19 cellular contexts compared by ENCODE assay signal in the genomic region with DNA sequence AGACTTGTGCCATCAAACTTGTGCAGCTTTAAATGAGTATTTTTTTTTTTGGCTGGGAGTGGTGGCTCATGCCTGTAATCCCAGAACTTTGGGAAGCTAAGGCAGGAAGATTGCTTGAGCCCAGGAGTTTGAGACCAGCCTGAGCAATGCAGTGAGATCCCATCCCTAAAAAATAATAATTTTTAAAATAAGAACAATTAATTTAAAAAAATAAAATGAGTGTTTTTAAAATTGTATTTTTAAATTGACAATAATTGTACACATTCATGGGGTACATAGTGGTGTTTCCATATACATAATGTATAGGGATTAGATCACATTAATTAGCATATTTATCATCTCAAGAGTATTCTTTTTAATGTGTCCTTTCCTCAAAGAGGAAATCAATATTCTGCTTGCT.
DNase-seq lines count a peak whose midpoint lies in the region; ATAC-seq and TF ChIP-seq lines count a peak whose summit lies in the region.
"Had no signal": no experiment of that assay in that cellular context is flagged by ENCODE, and none has a peak within 500 bp of the region (broad histone marks: within the 10 kb centered on the region; RNA-seq: fewer than 3 reads in every experiment).

No MANE protein-coding gene starts in this region.

- DNase-seq in WTC11 (ENCODE audit: low spot score) = no peak
- no peak for DNase-seq in endodermal cell
- DNase-seq in neuronal stem cell (ENCODE audit: low spot score) = no peak
- DNase-seq in tibial artery = no peak
- DNase-seq in midbrain (lab: John Stamatoyannopoulos, UW) = no peak
- no peak for DNase-seq in activated CD4-positive, alpha-beta T cell treated with anti-CD3 and anti-CD28 coated beads, Interleukin-2, amount 50 U/mL, for 1 hour
- DNase-seq in activated T-cell treated with anti-CD3 and anti-CD28 coated beads, Interleukin-2, amount 50 U/mL, for 48 hours = no peak
- DNase-seq: ACHN; CD4-positive, alpha-beta T cell; DND-41; H7; Kasumi-1; NCI-H1417; NCI-H187; NCI-H446; NCI-H526; Peyer's patch had no signal

- no peak overlapping the region for H2AFZ ChIP-seq in neuronal stem cell (ENCODE audit: low read length)

- CTCF ChIA-PET in WTC11 (lab: Charles Lee) = no interaction called here

- H3K36me3 ChIP-seq in endodermal cell (ENCODE audit: control insufficient read depth, insufficient read depth, low read length) (no peaks in the 10 kb centered on the region), neuronal stem cell (replicated peaks in 1 of 2; ENCODE audit: control insufficient read depth in 2 of 2, insufficient read depth in 2 of 2, low read length in 2 of 2) (no peaks in the 10 kb centered on the region), tibial artery (no peaks in the 10 kb centered on the region)
- H3K36me3 ChIP-seq: BLaER1, Peyer's patch had no signal

- no peak overlapping the region for H3K18ac ChIP-seq in neuronal stem cell (ENCODE audit: low read length)

- H2BK15ac ChIP-seq in neuronal stem cell (ENCODE audit: low read length) = no peak overlapping the region

- H3K27ac ChIP-seq in endodermal cell (ENCODE audit: low read depth, low read length) = peak overlapping the region; percentile 67
- peak overlapping the region; percentile 88 for H3K27ac ChIP-seq in neuronal stem cell (replicated peaks; ENCODE audit: low read length)
- peak overlapping the region; percentile 8 to 11 for H3K27ac ChIP-seq in tibial artery
- H3K27ac ChIP-seq: BLaER1, Peyer's patch had no signal

- H2BK120ac ChIP-seq in neuronal stem cell (ENCODE audit: low read depth, low read length) = no peak overlapping the region

- no peak overlapping the region for H3K14ac ChIP-seq in neuronal stem cell (ENCODE audit: low read length)

- no peak overlapping the region for H3K23ac ChIP-seq in neuronal stem cell (ENCODE audit: low read depth, low read length, poor library complexity)

- TF ChIP-seq CTCF in WTC11 (IDR thresholded peaks at IDR 0.05) (no peak), endodermal cell (conservative IDR thresholded peaks at IDR 0.05) (no peak), tibial artery (IDR thresholded peaks at IDR 0.05) (no peak)

- H3K27me3 ChIP-seq in endodermal cell (ENCODE audit: control insufficient read depth, insufficient read depth, low read length, poor library complexity, severe bottlenecking) (no peaks in the 10 kb centered on the region), neuronal stem cell (ENCODE audit: control insufficient read depth in 3 of 3, insufficient read depth in 3 of 3, low read depth in 1 of 3, low read length in 3 of 3) (no peaks in the 10 kb centered on the region), tibial artery (no peaks in the 10 kb centered on the region)
- H3K27me3 ChIP-seq: BLaER1, Peyer's patch had no signal

- no peak overlapping the region for H3K4me3 ChIP-seq in endodermal cell (ENCODE audit: low read length)
- no peak overlapping the region for H3K4me3 ChIP-seq in neuronal stem cell (ENCODE audit: low read length in 2 of 2)
- no peak overlapping the region for H3K4me3 ChIP-seq in tibial artery
- H3K4me3 ChIP-seq: BLaER1, GM12878, Peyer's patch had no signal

- H3K79me1 ChIP-seq in neuronal stem cell (ENCODE audit: low read depth, low read length) = no peaks in the 10 kb centered on the region

- no peak overlapping the region for H2BK5ac ChIP-seq in neuronal stem cell (ENCODE audit: low read length)

- no peak overlapping the region for H3K9ac ChIP-seq in endodermal cell (ENCODE audit: extremely low read depth, low read length, poor library complexity, severe bottlenecking)
- no peak overlapping the region for H3K9ac ChIP-seq in neuronal stem cell (ENCODE audit: low read depth, low read length, poor library complexity)
- H3K9ac ChIP-seq: BLaER1 had no signal

- H3K27ac Mint-ChIP-seq in WTC11 (no peak overlapping the region), endodermal cell (no peak overlapping the region)
- H3K27ac Mint-ChIP-seq: CD4-positive, alpha-beta T cell had no signal

- no peak overlapping the region for H3K4ac ChIP-seq in neuronal stem cell (ENCODE audit: low read length)

- H3K4me1 Mint-ChIP-seq in WTC11 = peaks cover 6% of the 10 kb centered on the region
- H3K4me1 Mint-ChIP-seq in endodermal cell = peaks cover 17% of the 10 kb centered on the region

- intact Hi-C loops in tibial artery (cut with DNase I; ENCODE audit: low total_unique reads) = no loop called here

- H3K9me3 ChIP-seq in endodermal cell (ENCODE audit: control insufficient read depth, low read length) = no peaks in the 10 kb centered on the region
- no peaks in the 10 kb centered on the region for H3K9me3 ChIP-seq in neuronal stem cell (replicated peaks in 1 of 2; ENCODE audit: control insufficient read depth in 2 of 2, insufficient read depth in 1 of 2, low read depth in 1 of 2, low read length in 2 of 2)
- no peaks in the 10 kb centered on the region for H3K9me3 ChIP-seq in tibial artery
- H3K9me3 ChIP-seq: BLaER1, Peyer's patch had no signal

- no peak overlapping the region for H3K4me2 ChIP-seq in neuronal stem cell (ENCODE audit: insufficient read depth, low read length, poor library complexity, severe bottlenecking)
- H3K4me2 ChIP-seq: BLaER1 had no signal

- H3K9me3 Mint-ChIP-seq in WTC11 (no peaks in the 10 kb centered on the region), endodermal cell (no peaks in the 10 kb centered on the region)
- H3K9me3 Mint-ChIP-seq: CD4-positive, alpha-beta T cell had no signal

- POLR2A ChIA-PET in WTC11 (lab: Charles Lee) = no interaction called here

- H3K4me1 ChIP-seq in endodermal cell (ENCODE audit: control insufficient read depth, insufficient read depth, low read length) = no peaks in the 10 kb centered on the region
- H3K4me1 ChIP-seq in neuronal stem cell (ENCODE audit: control insufficient read depth in 2 of 2, insufficient read depth in 1 of 2, low read depth in 1 of 2, low read length in 2 of 2) = peaks cover 0 to 6% of the 10 kb centered on the region in 2 donors
- H3K4me1 ChIP-seq in tibial artery = peaks cover 0 to 28% (median 14%) of the 10 kb centered on the region in 4 donors
- H3K4me1 ChIP-seq: BLaER1, Peyer's patch had no signal

- no peak overlapping the region for H2AK5ac ChIP-seq in neuronal stem cell (ENCODE audit: low read depth, low read length)

- H4K91ac ChIP-seq in neuronal stem cell (ENCODE audit: low read depth, low read length, poor library complexity) = no peak overlapping the region

- no peak overlapping the region for H4K8ac ChIP-seq in neuronal stem cell (ENCODE audit: low read depth, low read length)

- ATAC-seq in WTC11 = no peak
- ATAC-seq: GM12878 had no signal

- H3K27me3 Mint-ChIP-seq in WTC11 (ENCODE audit: low read depth) (no peaks in the 10 kb centered on the region), endodermal cell (ENCODE audit: insufficient read depth) (no peaks in the 10 kb centered on the region)
- H3K27me3 Mint-ChIP-seq: CD4-positive, alpha-beta T cell had no signal

- H3K4me3 Mint-ChIP-seq in WTC11 = no peak overlapping the region
- no peak overlapping the region for H3K4me3 Mint-ChIP-seq in endodermal cell
- H3K4me3 Mint-ChIP-seq: CD4-positive, alpha-beta T cell had no signal

- no peaks in the 10 kb centered on the region for H3K36me3 Mint-ChIP-seq in WTC11
- no peaks in the 10 kb centered on the region for H3K36me3 Mint-ChIP-seq in endodermal cell (ENCODE audit: low read depth)

- no peak overlapping the region for H2BK12ac ChIP-seq in neuronal stem cell (ENCODE audit: low read length)

TF ChIP-seq in WTC11, 78 proteins besides CTCF, POLR2A, EP300 and RAD21:
- TF ChIP-seq, protein P1, sequence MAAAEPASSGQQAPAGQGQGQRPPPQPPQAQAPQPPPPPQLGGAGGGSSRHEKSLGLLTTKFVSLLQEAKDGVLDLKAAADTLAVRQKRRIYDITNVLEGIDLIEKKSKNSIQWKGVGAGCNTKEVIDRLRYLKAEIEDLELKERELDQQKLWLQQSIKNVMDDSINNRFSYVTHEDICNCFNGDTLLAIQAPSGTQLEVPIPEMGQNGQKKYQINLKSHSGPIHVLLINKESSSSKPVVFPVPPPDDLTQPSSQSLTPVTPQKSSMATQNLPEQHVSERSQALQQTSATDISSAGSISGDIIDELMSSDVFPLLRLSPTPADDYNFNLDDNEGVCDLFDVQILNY (CRISPR knock-in tag; IDR thresholded peaks at IDR 0.05) = no peak
- peak; percentile 93 for TF ChIP-seq HMGA2 (CRISPR knock-in tag; IDR thresholded peaks at IDR 0.05)

Comparison
In these comparisons a context has a peak if more than half of its experiments do, and no peak if none do; other contexts are left out.
1. H3K27ac ChIP-seq: peak in every context shown above with its lines; median percentile 88 in neuronal stem cell; 67 in endodermal cell; 10 in tibial artery.